8 cellular contexts compared by ENCODE assay signal in genomic region chr2:164560181-164560792, GRCh38.
DNase-seq lines count a peak whose midpoint lies in the region; ATAC-seq and TF ChIP-seq lines count a peak whose summit lies in the region.

No MANE protein-coding gene starts in this region.

- no peaks in the 10 kb centered on the region for H3K79me2 ChIP-seq in GM23248 (ENCODE audit: insufficient read depth)

- no peaks in the 10 kb centered on the region for H3K9me2 ChIP-seq in GM23248 (ENCODE audit: insufficient read depth)

- H3K4me2 ChIP-seq in GM23248 (ENCODE audit: unreplicated experiment) = no peak overlapping the region

- H3K4me1 ChIP-seq in Caco-2 = 0 out of 2 replicates have a peak, but pooled peaks cover 4% of the 10 kb centered on the region
- no peaks in the 10 kb centered on the region for H3K4me1 ChIP-seq in GM23248 (ENCODE audit: insufficient read depth)

- in situ Hi-C loops in GM23248 (cut with MboI) = loop anchor here (10.0 kb wide), 1 partner anchor 155 kb away; no protein-coding TSS in a partner anchor

- POLR2A ChIA-PET in Caco-2 (lab: Charles Lee) = no interaction called here

- ATAC-seq in T-helper 17 cell (no peak), HG03469 (IDR thresholded peaks at IDR 0.05; ENCODE audit: unreplicated experiment) (no peak)

- DNase-seq in Caco-2 (peak in 1 of 2 experiments; percentile 47), GM23248 (peak; percentile 57), NCI-H460 (ENCODE audit: extremely low read depth, low read depth) (peak; percentile 22), epithelial cell of esophagus (ENCODE audit: low read depth) (peak; percentile 28), retina (peak; percentile 33), T-helper 17 cell (no peak)
- DNase-seq in activated CD4-positive, CD25-positive, alpha-beta regulatory T cell treated with anti-CD3 and anti-CD28 coated beads, Interleukin-2, amount 50 U/mL, for 72 hours = no peak

- H3K36me3 ChIP-seq in Caco-2 (ENCODE audit: control insufficient read depth, insufficient read depth, low read length) (no peaks in the 10 kb centered on the region), GM23248 (ENCODE audit: low read depth) (no peaks in the 10 kb centered on the region)

- no peak overlapping the region for H2AFZ ChIP-seq in GM23248

- CTCF ChIA-PET in Caco-2 (lab: Charles Lee) = interaction anchor here (0.5 to 1.3 kb wide), 6 partner anchors 10 to 160 kb away, joined by 3 to 17 read pairs (median 6); no protein-coding TSS in a partner anchor

- H3K27me3 Mint-ChIP-seq in Caco-2 (ENCODE audit: insufficient read depth, unreplicated experiment) = no peaks in the 10 kb centered on the region
- H3K27me3 Mint-ChIP-seq in T-helper 17 cell = no peaks in the 10 kb centered on the region

- H3K4me3 Mint-ChIP-seq in Caco-2 (ENCODE audit: unreplicated experiment) (no peak overlapping the region), T-helper 17 cell (no peak overlapping the region)

- intact Hi-C loops in Caco-2 (cut with micrococcal nuclease; ENCODE audit: unreplicated experiment) = loop anchor here (1.0 kb wide), 3 partner anchors 40 to 157 kb away; no protein-coding TSS in a partner anchor

- TF ChIP-seq CTCF in Caco-2 (IDR thresholded peaks at IDR 0.05; ENCODE audit: insufficient read depth in 1 of 2, low read depth in 1 of 2, low read length in 1 of 2, severe bottlenecking in 1 of 2, unreplicated experiment in 1 of 2) (peak; percentile 74 to 76), epithelial cell of esophagus (IDR thresholded peaks at IDR 0.05; ENCODE audit: insufficient read depth, low read depth, low read length, missing control alignments) (peak; percentile 60)

- no peaks in the 10 kb centered on the region for H3K27me3 ChIP-seq in Caco-2 (replicated peaks; ENCODE audit: control insufficient read depth, insufficient read depth, low read length)
- H3K27me3 ChIP-seq in GM23248 (replicated peaks; ENCODE audit: insufficient read depth) = peaks cover 11% of the 10 kb centered on the region; the same call in 1 of the 2 replicates

- no peak overlapping the region for H3K4me3 ChIP-seq in Caco-2 (ENCODE audit: low read depth, low read length)
- no peak overlapping the region for H3K4me3 ChIP-seq in GM23248
- no peak overlapping the region for H3K4me3 ChIP-seq in epithelial cell of esophagus (ENCODE audit: low read length)

- H3K27ac ChIP-seq in GM23248 = no peak overlapping the region

- BruUV-seq in Caco-2 (replicated peaks; lab: Mats Ljungman, UMichigan) = no TSS peak

- H3K27ac Mint-ChIP-seq in Caco-2 (ENCODE audit: unreplicated experiment) = no peak overlapping the region
- no peak overlapping the region for H3K27ac Mint-ChIP-seq in T-helper 17 cell

- whole genome bisulfite sequencing in GM23248 (ENCODE audit: low coverage in 1 of 2, low lambda C conversion rate in 2 of 2, missing lambda C conversion rate in 2 of 2), 2 experiments = 28 to 40% methylated on average over 4 of the region's 4 CpGs

- H3F3A ChIP-seq in GM23248 (ENCODE audit: insufficient read depth) = no peaks in the 10 kb centered on the region

- H4K20me1 ChIP-seq in GM23248 (ENCODE audit: insufficient read depth) = no peaks in the 10 kb centered on the region

- H3K9me3 Mint-ChIP-seq in Caco-2 (ENCODE audit: unreplicated experiment) = no peaks in the 10 kb centered on the region

- H3K9ac ChIP-seq in GM23248 = no peak overlapping the region

- H3K4me1 Mint-ChIP-seq in Caco-2 (ENCODE audit: low read depth, unreplicated experiment) (peaks cover 2% of the 10 kb centered on the region), T-helper 17 cell (no peaks in the 10 kb centered on the region)

- H3K9me3 ChIP-seq in Caco-2 = no peaks in the 10 kb centered on the region
- no peaks in the 10 kb centered on the region for H3K9me3 ChIP-seq in GM23248 (ENCODE audit: low read depth)
- no peaks in the 10 kb centered on the region for H3K9me3 ChIP-seq in T-helper 17 cell (ENCODE audit: control insufficient read depth, low read length, poor library complexity, severe bottlenecking)

- H3K36me3 Mint-ChIP-seq in Caco-2 (ENCODE audit: insufficient read depth, unreplicated experiment) (no peaks in the 10 kb centered on the region), T-helper 17 cell (ENCODE audit: low read depth) (no peaks in the 10 kb centered on the region)

Comparison
In these comparisons a context has a peak if more than half of its experiments do, and no peak if none do; other contexts are left out.
1. DNase-seq: peak in GM23248 (single experiment), NCI-H460 (single experiment), epithelial cell of esophagus (single experiment) and retina (single experiment); none in T-helper 17 cell (0 of 3) and activated CD4-positive, CD25-positive, alpha-beta regulatory T cell treated with anti-CD3 and anti-CD28 coated beads, Interleukin-2, amount 50 U/mL, for 72 hours (single experiment).